Comparison of ENCODE assay signal across 8 cellular contexts in the genomic region with DNA sequence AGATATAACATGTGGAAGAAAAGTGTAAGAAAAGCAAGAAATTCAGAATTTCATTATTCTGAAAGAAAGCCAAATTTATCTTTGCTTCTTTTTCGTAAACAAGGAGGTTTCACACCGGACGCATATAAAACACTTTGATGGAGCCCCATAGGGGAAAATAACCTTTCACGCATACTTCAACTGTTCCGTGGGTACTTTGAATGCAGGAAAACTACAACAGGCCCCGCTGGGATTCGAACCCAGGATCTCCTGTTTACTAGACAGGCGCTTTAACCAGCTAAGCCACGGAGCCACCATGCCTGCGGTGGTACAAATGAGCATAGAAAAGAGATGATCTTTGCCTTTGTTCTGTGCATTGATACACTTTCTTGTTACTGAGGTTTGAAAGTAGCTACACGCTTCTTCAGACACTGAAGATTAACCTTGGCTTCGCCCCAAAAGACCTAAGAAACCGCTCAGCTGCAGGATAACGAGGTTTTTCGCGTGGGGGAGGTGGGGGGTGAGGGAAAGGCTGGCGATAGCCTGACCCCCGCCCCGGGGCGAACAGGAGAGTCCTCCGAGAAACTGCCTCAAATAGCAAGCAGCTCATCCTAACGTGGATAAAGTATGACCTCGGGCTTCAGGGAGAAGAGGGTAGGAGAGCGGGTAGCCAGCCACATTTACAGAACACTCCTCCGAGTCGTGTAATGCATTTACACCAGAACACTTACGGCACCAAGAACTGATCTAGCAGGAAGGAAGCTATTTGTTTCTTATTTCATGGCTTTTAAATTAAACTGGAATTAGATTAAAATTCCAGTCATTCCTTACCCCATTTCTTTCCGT. TPM values are rescaled to one million over a fixed set of nuclear protein-coding genes. Genes with fewer than 3 reads are reported as not detected.
A peak's percentile ranks its signal among the peaks of the same experiment; 100 is the strongest.
DNase-seq lines count a peak whose midpoint lies in the region; ATAC-seq, FAIRE-seq and TF ChIP-seq lines count a peak whose summit lies in the region.

No MANE protein-coding gene starts in this region.

- H3K4me2 ChIP-seq in KMS-11 (peak overlapping the region; percentile 79), PC-3 (ENCODE audit: low read length) (peak overlapping the region; percentile 86)

- no peaks in the 10 kb centered on the region for H3K9me3 Mint-ChIP-seq in activated T-cell treated with anti-CD3 and anti-CD28 coated beads, Interleukin-2, amount 50 U/mL, for 24 hours

- H3K36me3 Mint-ChIP-seq in activated T-cell treated with anti-CD3 and anti-CD28 coated beads, Interleukin-2, amount 50 U/mL, for 24 hours (ENCODE audit: low read depth): peaks cover 11% of the 10 kb centered on the region

- H3K79me2 ChIP-seq in KMS-11 (ENCODE audit: insufficient read depth, low read depth): no peaks in the 10 kb centered on the region
- H3K79me2 ChIP-seq in PC-3 (ENCODE audit: low read length): no peaks in the 10 kb centered on the region

- no peak for TF ChIP-seq CTCF in KMS-11 (conservative IDR thresholded peaks at IDR 0.05; ENCODE audit: low read depth, low read length)
- TF ChIP-seq CTCF in PC-3 (conservative IDR thresholded peaks at IDR 0.05; ENCODE audit: low read depth, low read length): no peak
- no peak for TF ChIP-seq CTCF in esophagus muscularis mucosa (IDR thresholded peaks at IDR 0.05)

- TF ChIP-seq POLR2A in GM12892 (IDR thresholded peaks at IDR 0.05; ENCODE audit: low read depth, low read length) (no peak), esophagus muscularis mucosa (IDR thresholded peaks at IDR 0.05; ENCODE audit: low read depth) (no peak)

- POLR2A ChIA-PET in PC-3 (lab: Charles Lee; ENCODE audit: unreplicated experiment): interaction anchor here (0.6 to 1.0 kb wide), 3 partner anchors 30 to 1360 kb away, joined by 3 to 7 read pairs (median 4); a partner anchor contains a TSS

- H3K4me1 Mint-ChIP-seq in activated T-cell treated with anti-CD3 and anti-CD28 coated beads, Interleukin-2, amount 50 U/mL, for 24 hours (ENCODE audit: low read depth): peaks cover 58% of the 10 kb centered on the region

- intact Hi-C loops in PC-3 (cut with micrococcal nuclease): loop anchor here (1.0 kb wide), 1 partner anchor 192 kb away; no protein-coding TSS in a partner anchor
- intact Hi-C loops in esophagus muscularis mucosa (cut with DNase I): loop anchor here (5.0 kb wide), 2 partner anchors 34 to 76 kb away; a partner anchor contains a TSS

- TF ChIP-seq EP300 in esophagus muscularis mucosa (IDR thresholded peaks at IDR 0.05): no peak

- peak; percentile 36 for DNase-seq in GM12892 (ENCODE audit: insufficient read length)
- peak; percentile 98 for DNase-seq in PC-3
- DNase-seq in activated T-cell treated with anti-CD3 and anti-CD28 coated beads, Interleukin-2, amount 50 U/mL, for 24 hours: peak; percentile 92
- DNase-seq in esophagus muscularis mucosa (ENCODE audit: extremely low spot score): peak; percentile 99
- peak; percentile 93 to 95 for DNase-seq in stimulated activated CD8-positive, alpha-beta memory T cell treated with anti-CD3 and anti-CD28 coated beads, Interleukin-7, amount 100 ng/mL, for 1 hour (ENCODE audit: low read depth in 2 of 2)

- peak; percentile 78 for FAIRE-seq in GM12892 (lab: Jason Lieb, UNC)

- H3K27ac Mint-ChIP-seq in activated T-cell treated with anti-CD3 and anti-CD28 coated beads, Interleukin-2, amount 50 U/mL, for 24 hours: peak overlapping the region; percentile 95

- H2AFZ ChIP-seq in KMS-11 (ENCODE audit: low read depth) (peak overlapping the region; percentile 44), PC-3 (ENCODE audit: low read length) (peak overlapping the region; percentile 90)

- BruUV-seq in PC-3 (replicated peaks; lab: Mats Ljungman, UMichigan): no TSS peak

- peak overlapping the region; percentile 42 for H3K4me3 ChIP-seq in KMS-11 (IDR thresholded peaks at IDR 0.05; ENCODE audit: insufficient read depth, low read depth, low read length)
- peak overlapping the region; percentile 84 for H3K4me3 ChIP-seq in PC-3 (ENCODE audit: low read length)
- H3K4me3 ChIP-seq in esophagus muscularis mucosa: peak overlapping the region; percentile 62 to 77 (median 70)
- H3K4me3 ChIP-seq in muscle layer of duodenum (ENCODE audit: low read depth in 1 of 2, low read length in 2 of 2): peak overlapping the region; percentile 72 to 76

- peaks cover 4% of the 10 kb centered on the region for H3F3A ChIP-seq in PC-3 (ENCODE audit: low read length, unreplicated experiment)

- peak overlapping the region; percentile 48 for H3K27ac ChIP-seq in KMS-11
- no peak overlapping the region for H3K27ac ChIP-seq in PC-3 (ENCODE audit: low read length)
- H3K27ac ChIP-seq in esophagus muscularis mucosa (replicated peaks in 1 of 4): peak overlapping the region; percentile 85 to 87 (median 86)
- peak overlapping the region; percentile 55 for H3K27ac ChIP-seq in muscle layer of duodenum (ENCODE audit: low read length)

- H3K27me3 ChIP-seq in KMS-11 (ENCODE audit: insufficient read depth, low read depth) (no peaks in the 10 kb centered on the region), PC-3 (ENCODE audit: low read length) (no peaks in the 10 kb centered on the region), esophagus muscularis mucosa (no peaks in the 10 kb centered on the region), muscle layer of duodenum (ENCODE audit: low read depth, low read length) (no peaks in the 10 kb centered on the region)

- no peaks in the 10 kb centered on the region for H3K27me3 Mint-ChIP-seq in activated T-cell treated with anti-CD3 and anti-CD28 coated beads, Interleukin-2, amount 50 U/mL, for 24 hours

- under 1% methylated on average over 28 of the region's 28 CpGs for WGBS in esophagus muscularis mucosa

- H3K4me1 ChIP-seq in KMS-11 (ENCODE audit: low read depth, poor library complexity, severe bottlenecking) (peaks cover 42% of the 10 kb centered on the region), PC-3 (ENCODE audit: insufficient read depth, low read length) (peaks cover 8% of the 10 kb centered on the region), esophagus muscularis mucosa (peaks cover 23 to 32% (median 26%) of the 10 kb centered on the region in 4 donors), muscle layer of duodenum (ENCODE audit: control insufficient read depth in 1 of 2, insufficient read depth in 2 of 2, low read length in 2 of 2) (peaks cover 0 to 17% of the 10 kb centered on the region in 2 donors)

- no peaks in the 10 kb centered on the region for H3K9me3 ChIP-seq in PC-3 (ENCODE audit: low read length)
- peaks cover 0 to 5% (median 0%) of the 10 kb centered on the region in 4 donors for H3K9me3 ChIP-seq in esophagus muscularis mucosa
- H3K9me3 ChIP-seq in muscle layer of duodenum (ENCODE audit: control insufficient read depth in 1 of 2, low read length in 2 of 2): no peaks in the 10 kb centered on the region

- H3K9ac ChIP-seq in KMS-11 (peak overlapping the region; percentile 45), PC-3 (ENCODE audit: low read length) (peak overlapping the region; percentile 33; the same call in 1 of the 2 replicates)

- CTCF ChIA-PET in PC-3 (lab: Charles Lee): interaction anchor here (0.8 to 1.4 kb wide), 2 partner anchors 63 to 191 kb away, joined by 3 to 6 read pairs; no protein-coding TSS in a partner anchor

- no peaks in the 10 kb centered on the region for H3K36me3 ChIP-seq in KMS-11 (ENCODE audit: insufficient read depth)
- no peaks in the 10 kb centered on the region for H3K36me3 ChIP-seq in PC-3 (ENCODE audit: low read depth, low read length)
- no peaks in the 10 kb centered on the region for H3K36me3 ChIP-seq in esophagus muscularis mucosa
- no peaks in the 10 kb centered on the region for H3K36me3 ChIP-seq in muscle layer of duodenum (ENCODE audit: control insufficient read depth in 1 of 2, insufficient read depth in 2 of 2, low read length in 2 of 2)

- H4K20me1 ChIP-seq in KMS-11 (ENCODE audit: insufficient read depth): no peaks in the 10 kb centered on the region
- H4K20me1 ChIP-seq in PC-3 (ENCODE audit: low read length): no peaks in the 10 kb centered on the region

- H3K9me2 ChIP-seq in PC-3 (replicated peaks; ENCODE audit: low read length): no peaks in the 10 kb centered on the region

- peak; percentile 42 for ATAC-seq in PC-3
- no peak for ATAC-seq in GM21825 (IDR thresholded peaks at IDR 0.05; ENCODE audit: unreplicated experiment)

- peak overlapping the region; percentile 87 for H3K4me3 Mint-ChIP-seq in activated T-cell treated with anti-CD3 and anti-CD28 coated beads, Interleukin-2, amount 50 U/mL, for 24 hours

RNA-seq across cellular contexts. Expression of a gene that starts 5.3 kb away (rescaled TPM):
- polyA plus RNA-seq in GM12892 (2012; ENCODE audit: missing spikeins): 93.1 TPM
- 54.8 and 57.5 TPM in 2 replicates for total RNA-seq in PC-3 (2014; rRNA removed)
- total RNA-seq in esophagus muscularis mucosa: 100 to 1,000 TPM in 1 of 4 donors, 10 to 100 TPM in 3; 80.2 to 117 (median 86.5) TPM

RNA-seq across cellular contexts. Expression of a gene that starts 32.8 kb away (rescaled TPM):
- 0.70 TPM for polyA plus RNA-seq in GM12892 (2012; ENCODE audit: missing spikeins)
- total RNA-seq in PC-3 (2014; rRNA removed): not detected in 2 replicates
- not detected for total RNA-seq in esophagus muscularis mucosa

Comparison
In these comparisons a context has a peak if more than half of its experiments do, and no peak if none do; other contexts are left out.
1. DNase-seq: peak in every context shown above with its lines; median percentile 99 in esophagus muscularis mucosa; 98 in PC-3; 94 in stimulated activated CD8-positive, alpha-beta memory T cell treated with anti-CD3 and anti-CD28 coated beads, Interleukin-7, amount 100 ng/mL, for 1 hour; 92 in activated T-cell treated with anti-CD3 and anti-CD28 coated beads, Interleukin-2, amount 50 U/mL, for 24 hours; 36 in GM12892.